In the genomic region with DNA sequence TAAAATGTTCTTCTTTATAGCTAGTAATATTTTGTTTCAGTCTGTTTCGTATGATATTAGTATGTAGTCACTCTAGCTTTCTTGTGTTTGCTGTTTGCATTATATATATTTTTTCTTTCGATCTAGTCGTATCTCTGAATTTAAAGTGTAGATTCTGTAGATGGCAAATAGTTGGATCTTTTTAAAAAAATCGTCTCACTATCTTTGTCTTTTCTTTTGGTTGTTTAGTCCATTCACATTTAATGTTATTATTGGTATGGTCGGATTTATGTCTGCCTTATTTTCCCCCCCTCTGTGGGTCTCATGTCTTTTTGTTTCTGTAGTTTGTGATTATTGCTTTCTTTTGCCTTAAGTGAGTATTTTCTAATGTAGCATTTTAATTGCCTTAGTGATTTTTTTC, we compare ENCODE assay signal across 33 cellular contexts.
"Had no signal": no experiment of that assay in that cellular context is flagged by ENCODE, and none has a peak within 500 bp of the region (broad histone marks: within the 10 kb centered on the region; RNA-seq: fewer than 3 reads in every experiment).

No MANE protein-coding gene starts in this region.

- H3K4me3 ChIP-seq: ovary, psoas muscle, right lobe of liver, sigmoid colon, smooth muscle cell, spleen, thoracic aorta, thyroid gland, tibial nerve, upper lobe of left lung, vagina had no signal

- FAIRE-seq: urothelium cell line had no signal

- H3K36me3 ChIP-seq: ovary, thoracic aorta, thyroid gland, vagina had no signal

- H3K27ac ChIP-seq: neutrophil, ovary, parathyroid adenoma, psoas muscle, right lobe of liver, sigmoid colon, spleen, thoracic aorta, thyroid gland, tibial nerve, upper lobe of left lung, vagina had no signal

- H3K27me3 ChIP-seq: neutrophil, ovary, right lobe of liver, sigmoid colon, spleen, thyroid gland, tibial nerve, upper lobe of left lung, vagina had no signal

- H3K27ac Mint-ChIP-seq: naive thymus-derived CD8-positive, alpha-beta T cell; natural killer cell treated with Interleukin-12 subunit alpha and Interleukin-12 subunit beta and Interleukin-15 and Interleukin-18, amount 100 ng/mL, for 72 hours; stimulated activated memory B cell treated with anti-CD40 and anti-IgM and Interleukin-4, amounts not matched to agents 10 μg/mL and 1 μg/mL and 100 μg/mL, for 72 hours; stimulated activated naive CD8-positive, alpha-beta T cell treated with anti-CD3 and anti-CD28 coated beads, Interleukin-15, amount 100 ng/mL, for 72 hours had no signal

- DNase-seq: naive thymus-derived CD8-positive, alpha-beta T cell; nephron progenitor cell; nucleus accumbens; ovary; posterior cingulate gyrus; psoas muscle; right cardiac atrium; right lobe of liver; sigmoid colon; spleen; stimulated activated CD4-positive, alpha-beta T cell treated with anti-CD3 and anti-CD28 coated beads, Interleukin-12 subunit alpha, Interleukin-12 subunit beta, amount 100 ng/mL, for 4 hours; stimulated activated CD4-positive, alpha-beta T cell treated with anti-CD3 and anti-CD28 coated beads, Interleukin-1b, Interleukin-23, amount 100 ng/mL, for 48 hours; stimulated activated CD4-positive, alpha-beta T cell treated with anti-CD3 and anti-CD28 coated beads, Interleukin-4, amount 100 ng/mL, for 1 hour; stimulated activated CD4-positive, alpha-beta T cell treated with anti-CD3 and anti-CD28 coated beads, Interleukin-4, amount 100 ng/mL, for 4 hours; stimulated activated CD8-positive, alpha-beta memory T cell treated with anti-CD3 and anti-CD28 coated beads, Interleukin-4, amount 100 ng/mL, for 48 hours; stimulated activated naive CD4-positive, alpha-beta T cell; stimulated activated naive CD8-positive, alpha-beta T cell treated with anti-CD3 and anti-CD28 coated beads, Interleukin-15, amount 100 ng/mL, for 72 hours; stimulated activated naive CD8-positive, alpha-beta T cell treated with anti-CD3 and anti-CD28 coated beads, Interleukin-15, Interleukin-2, amounts not matched to agents 100 U/mL and 50 U/mL, for 24 hours; substantia nigra; thyroid gland; trophoblast cell; upper lobe of left lung had no signal

- H3K4me3 Mint-ChIP-seq: naive thymus-derived CD8-positive, alpha-beta T cell; natural killer cell treated with Interleukin-12 subunit alpha and Interleukin-12 subunit beta and Interleukin-15 and Interleukin-18, amount 100 ng/mL, for 72 hours; nephron progenitor cell; neural crest cell; stimulated activated memory B cell treated with anti-CD40 and anti-IgM and Interleukin-4, amounts not matched to agents 10 μg/mL and 1 μg/mL and 100 μg/mL, for 72 hours; stimulated activated naive CD8-positive, alpha-beta T cell treated with anti-CD3 and anti-CD28 coated beads, Interleukin-15, amount 100 ng/mL, for 72 hours had no signal

- H3K9me3 ChIP-seq: neutrophil, ovary, thoracic aorta, thyroid gland had no signal

- H3K4me1 ChIP-seq: parathyroid adenoma, psoas muscle, right lobe of liver, spleen, thyroid gland, upper lobe of left lung, vagina had no signal

- ATAC-seq: naive thymus-derived CD8-positive, alpha-beta T cell; natural killer cell treated with Interleukin-12 subunit alpha and Interleukin-12 subunit beta and Interleukin-15 and Interleukin-18, amount 100 ng/mL, for 72 hours; psoas muscle; right cardiac atrium; right lobe of liver; stimulated activated memory B cell treated with anti-CD40 and anti-IgM and Interleukin-4, amounts not matched to agents 10 μg/mL and 1 μg/mL and 100 μg/mL, for 72 hours; stimulated activated naive CD8-positive, alpha-beta T cell treated with anti-CD3 and anti-CD28 coated beads, Interleukin-15, amount 100 ng/mL, for 72 hours; stimulated activated naive CD8-positive, alpha-beta T cell treated with anti-CD3 and anti-CD28 coated beads, Interleukin-15, Interleukin-2, amounts not matched to agents 100 U/mL and 50 U/mL, for 24 hours had no signal

- H3K4me1 Mint-ChIP-seq: naive thymus-derived CD8-positive, alpha-beta T cell; nephron progenitor cell; neural crest cell; stimulated activated memory B cell treated with anti-CD40 and anti-IgM and Interleukin-4, amounts not matched to agents 10 μg/mL and 1 μg/mL and 100 μg/mL, for 72 hours had no signal

- H3K27me3 Mint-ChIP-seq: naive thymus-derived CD8-positive, alpha-beta T cell; natural killer cell treated with Interleukin-12 subunit alpha and Interleukin-12 subunit beta and Interleukin-15 and Interleukin-18, amount 100 ng/mL, for 72 hours; progenitor cell of endocrine pancreas; stimulated activated memory B cell treated with anti-CD40 and anti-IgM and Interleukin-4, amounts not matched to agents 10 μg/mL and 1 μg/mL and 100 μg/mL, for 72 hours; stimulated activated naive CD8-positive, alpha-beta T cell treated with anti-CD3 and anti-CD28 coated beads, Interleukin-15, amount 100 ng/mL, for 72 hours had no signal
